ENCODE assay signal across 9 cellular contexts in genomic region chr4:20422398-20422797, GRCh38.
A peak's percentile ranks its signal among the peaks of the same experiment; 100 is the strongest.
DNase-seq lines count a peak whose midpoint lies in the region; ATAC-seq lines count a peak whose summit lies in the region.
"Had no signal": no experiment of that assay in that cellular context is flagged by ENCODE, and none has a peak within 500 bp of the region (broad histone marks: within the 10 kb centered on the region; RNA-seq: fewer than 3 reads in every experiment).

No MANE protein-coding gene starts in this region.

- no peaks in the 10 kb centered on the region for H3K36me3 Mint-ChIP-seq in stimulated activated naive B cell treated with anti-CD40 and anti-IgM and Interleukin-4, amounts not matched to agents 10 μg/mL and 1 μg/mL and 100 μg/mL, for 72 hours
- H3K36me3 Mint-ChIP-seq: CD8-positive, alpha-beta memory T cell had no signal

- no peak overlapping the region for H3K4me3 Mint-ChIP-seq in stimulated activated naive B cell treated with anti-CD40 and anti-IgM and Interleukin-4, amounts not matched to agents 10 μg/mL and 1 μg/mL and 100 μg/mL, for 72 hours
- H3K4me3 Mint-ChIP-seq: CD8-positive, alpha-beta memory T cell had no signal

- no peak overlapping the region for H3K27ac Mint-ChIP-seq in stimulated activated naive B cell treated with anti-CD40 and anti-IgM and Interleukin-4, amounts not matched to agents 10 μg/mL and 1 μg/mL and 100 μg/mL, for 72 hours

- peaks cover 6 to 8% of the 10 kb centered on the region in 2 donors for H3K27me3 Mint-ChIP-seq in stimulated activated naive B cell treated with anti-CD40 and anti-IgM and Interleukin-4, amounts not matched to agents 10 μg/mL and 1 μg/mL and 100 μg/mL, for 72 hours
- H3K27me3 Mint-ChIP-seq: CD8-positive, alpha-beta memory T cell had no signal

- DNase-seq in NCI-H1436 (lab: John Stamatoyannopoulos, UW) (peak; percentile 2), NCI-H1436 treated with DMSO at 0.1 percent for 48 hours (lab: John Stamatoyannopoulos, UW) (no peak), HT1080 (ENCODE audit: low read depth) (peak; percentile 42), OCI-M1 (lab: John Stamatoyannopoulos, UW) (peak; percentile 58), astrocyte of the hippocampus (ENCODE audit: low read depth, low spot score) (peak; percentile 67), iris pigment epithelial cell (ENCODE audit: low read depth) (peak; percentile 63)
- DNase-seq in stimulated activated naive B cell treated with anti-CD40 and anti-IgM and Interleukin-4, amounts not matched to agents 10 μg/mL and 1 μg/mL and 100 μg/mL, for 72 hours = peak; percentile 13

- H3K9me3 Mint-ChIP-seq in stimulated activated naive B cell treated with anti-CD40 and anti-IgM and Interleukin-4, amounts not matched to agents 10 μg/mL and 1 μg/mL and 100 μg/mL, for 72 hours = no peaks in the 10 kb centered on the region

- ATAC-seq in GM21737 (IDR thresholded peaks at IDR 0.05; ENCODE audit: unreplicated experiment) = peak; percentile 56
- ATAC-seq in stimulated activated naive B cell treated with anti-CD40 and anti-IgM and Interleukin-4, amounts not matched to agents 10 μg/mL and 1 μg/mL and 100 μg/mL, for 72 hours (replicated peaks) = peak; percentile 74 to 84

- peaks cover 0 to 6% of the 10 kb centered on the region in 2 donors for H3K4me1 Mint-ChIP-seq in stimulated activated naive B cell treated with anti-CD40 and anti-IgM and Interleukin-4, amounts not matched to agents 10 μg/mL and 1 μg/mL and 100 μg/mL, for 72 hours
